Comparison of ENCODE assay signal across 29 cellular contexts in genomic region chr17:4673169-4673568, GRCh38. TPM values are rescaled to one million over a fixed set of nuclear protein-coding genes. Genes with fewer than 3 reads are reported as not detected.
"Had no signal": no experiment of that assay in that cellular context is flagged by ENCODE, and none has a peak within 500 bp of the region (broad histone marks: within the 10 kb centered on the region; RNA-seq: fewer than 3 reads in every experiment).

No MANE protein-coding gene starts in this region.

- DNase-seq: effector CD8-positive, alpha-beta T cell; endodermal cell; foreskin fibroblast; gastrocnemius medialis; head of caudate nucleus; kidney; naive B cell; nucleus accumbens; right cardiac atrium; sigmoid colon; stimulated activated CD4-positive, alpha-beta T cell treated with anti-CD3 and anti-CD28 coated beads, Interleukin-2, amount 100 ng/mL, for 24 hours; stimulated activated CD4-positive, alpha-beta T cell treated with anti-CD3 and anti-CD28 coated beads, Interleukin-4, amount 100 ng/mL, for 24 hours had no signal

- H3K9me3 ChIP-seq: gastrocnemius medialis, prostate gland, sigmoid colon, thoracic aorta, tibial nerve, upper lobe of left lung had no signal

- H3K4me1 Mint-ChIP-seq: endodermal cell; memory B cell; neural crest cell; stimulated activated memory B cell treated with anti-CD40 and anti-IgM and Interleukin-4, amounts not matched to agents 10 μg/mL and 1 μg/mL and 100 μg/mL, for 72 hours had no signal

- H3K27me3 ChIP-seq: gastrocnemius medialis, sigmoid colon, tibial nerve, upper lobe of left lung had no signal

- H3K27ac Mint-ChIP-seq: endodermal cell; memory B cell; natural killer cell treated with Interleukin-12 subunit alpha and Interleukin-12 subunit beta and Interleukin-15 and Interleukin-18, amount 100 ng/mL, for 72 hours; stimulated activated memory B cell treated with anti-CD40 and anti-IgM and Interleukin-4, amounts not matched to agents 10 μg/mL and 1 μg/mL and 100 μg/mL, for 72 hours; stimulated activated naive CD8-positive, alpha-beta T cell treated with anti-CD3 and anti-CD28 coated beads, Interleukin-15, Interleukin-2, amounts not matched to agents 100 ng/mL and 50 ng/mL, for 24 hours had no signal

- ATAC-seq: esophagus mucosa; gastrocnemius medialis; left lobe of liver; right cardiac atrium; stimulated activated memory B cell treated with anti-CD40 and anti-IgM and Interleukin-4, amounts not matched to agents 10 μg/mL and 1 μg/mL and 100 μg/mL, for 72 hours had no signal

- H3K4me3 ChIP-seq: gastrocnemius medialis, lung, prostate gland, sigmoid colon, thoracic aorta, tibial nerve, upper lobe of left lung had no signal

- H3K4me1 ChIP-seq: gastrocnemius medialis, prostate gland, sigmoid colon, tibial nerve had no signal

- H3K9me3 Mint-ChIP-seq: endodermal cell; memory B cell; naive B cell; natural killer cell treated with Interleukin-12 subunit alpha and Interleukin-12 subunit beta and Interleukin-15 and Interleukin-18, amount 100 ng/mL, for 72 hours; neural crest cell; stimulated activated memory B cell treated with anti-CD40 and anti-IgM and Interleukin-4, amounts not matched to agents 10 μg/mL and 1 μg/mL and 100 μg/mL, for 72 hours; stimulated activated naive CD8-positive, alpha-beta T cell treated with anti-CD3 and anti-CD28 coated beads, Interleukin-15, Interleukin-2, amounts not matched to agents 100 ng/mL and 50 ng/mL, for 24 hours had no signal

- H3K4me3 Mint-ChIP-seq: endodermal cell; memory B cell; natural killer cell treated with Interleukin-12 subunit alpha and Interleukin-12 subunit beta and Interleukin-15 and Interleukin-18, amount 100 ng/mL, for 72 hours; neural crest cell; stimulated activated memory B cell treated with anti-CD40 and anti-IgM and Interleukin-4, amounts not matched to agents 10 μg/mL and 1 μg/mL and 100 μg/mL, for 72 hours; stimulated activated naive CD8-positive, alpha-beta T cell treated with anti-CD3 and anti-CD28 coated beads, Interleukin-15, Interleukin-2, amounts not matched to agents 100 ng/mL and 50 ng/mL, for 24 hours had no signal

- H3K27ac ChIP-seq: epithelial cell of prostate, gastrocnemius medialis, prostate gland, sigmoid colon, thoracic aorta, tibial nerve, upper lobe of left lung had no signal

- H3K27me3 Mint-ChIP-seq: memory B cell; naive B cell; natural killer cell treated with Interleukin-12 subunit alpha and Interleukin-12 subunit beta and Interleukin-15 and Interleukin-18, amount 100 ng/mL, for 72 hours; stimulated activated memory B cell treated with anti-CD40 and anti-IgM and Interleukin-4, amounts not matched to agents 10 μg/mL and 1 μg/mL and 100 μg/mL, for 72 hours; stimulated activated naive CD8-positive, alpha-beta T cell treated with anti-CD3 and anti-CD28 coated beads, Interleukin-15, Interleukin-2, amounts not matched to agents 100 ng/mL and 50 ng/mL, for 24 hours had no signal

RNA-seq across cellular contexts. Expression of gene ALOX15, which starts 31.7 kb away (rescaled TPM):
- total RNA-seq: endodermal cell; gastrocnemius medialis; glomerular endothelial cell; kidney; mononuclear cell; natural killer cell treated with Interleukin-12 subunit alpha and Interleukin-12 subunit beta and Interleukin-15 and Interleukin-18, amount 100 ng/mL, for 72 hours; osteocyte; renal cortical epithelial cell; thoracic aorta; tibial nerve had no signal
